Comparison of ENCODE assay signal across 19 cellular contexts in the genomic region with DNA sequence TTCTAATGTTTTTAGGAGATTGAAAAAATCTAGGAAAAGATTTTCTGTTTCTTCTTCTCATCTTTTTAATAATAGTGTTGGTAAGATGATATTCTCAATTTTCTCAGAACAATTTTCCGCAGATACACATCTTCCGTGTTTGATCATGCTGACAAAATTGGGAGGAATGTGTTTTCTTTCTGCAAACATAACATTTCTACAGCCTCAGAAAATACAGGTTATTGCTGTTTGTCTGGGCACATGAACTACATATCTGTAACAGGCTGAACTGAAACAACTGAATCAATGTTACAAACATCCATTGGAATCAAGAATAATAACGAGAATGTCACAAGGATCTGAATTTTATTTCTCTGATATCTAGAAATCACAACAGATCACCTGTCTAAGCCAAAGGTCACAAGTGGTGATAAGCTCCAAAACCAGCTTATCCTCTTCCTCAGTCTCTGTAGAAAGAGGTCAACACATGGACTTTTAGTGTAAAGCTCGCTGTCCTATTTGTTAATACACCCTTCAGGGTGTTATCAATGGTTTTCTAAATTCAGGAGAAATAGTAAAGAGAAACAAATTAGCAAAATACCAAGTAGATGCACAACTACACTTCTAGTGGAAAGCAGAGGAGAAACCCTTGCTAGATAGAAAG.
DNase-seq lines count a peak whose midpoint lies in the region; ATAC-seq and TF ChIP-seq lines count a peak whose summit lies in the region.
"Had no signal": no experiment of that assay in that cellular context is flagged by ENCODE, and none has a peak within 500 bp of the region (broad histone marks: within the 10 kb centered on the region; RNA-seq: fewer than 3 reads in every experiment).

No MANE protein-coding gene starts in this region.

- H3K4me3 Mint-ChIP-seq in naive thymus-derived CD4-positive, alpha-beta T cell: no peak overlapping the region
- no peak overlapping the region for H3K4me3 Mint-ChIP-seq in type B pancreatic cell
- H3K4me3 Mint-ChIP-seq: B cell; CD4-positive, alpha-beta T cell; CD8-positive, alpha-beta T cell had no signal

- no peak for TF ChIP-seq RAD21 in liver (IDR thresholded peaks at IDR 0.05)

- no peaks in the 10 kb centered on the region for H3K79me2 ChIP-seq in OCI-LY3 (ENCODE audit: low read length)
- H3K79me2 ChIP-seq in parathyroid adenoma: no peaks in the 10 kb centered on the region

- CTCF ChIA-PET in naive thymus-derived CD4-positive, alpha-beta T cell (lab: Charles Lee): no interaction called here

- H3K4me2 ChIP-seq in OCI-LY3 (ENCODE audit: low read length) (no peak overlapping the region), parathyroid adenoma (ENCODE audit: low read length) (no peak overlapping the region)
- H3K4me2 ChIP-seq: BLaER1 treated with 17β-estradiol and CSF1 and Interleukin-3, amounts not matched to agents 10 nM and 100 nM had no signal

- ATAC-seq in left lobe of liver: peak; percentile 65
- no peak for ATAC-seq in naive thymus-derived CD4-positive, alpha-beta T cell
- ATAC-seq: CD8-positive, alpha-beta T cell had no signal

- POLR2A ChIA-PET in naive thymus-derived CD4-positive, alpha-beta T cell (lab: Charles Lee): no interaction called here

- TF ChIP-seq CTCF in OCI-LY3 (IDR thresholded peaks at IDR 0.05; ENCODE audit: low read depth, low read length) (no peak), liver (IDR thresholded peaks at IDR 0.05; ENCODE audit: low read depth, low read length, missing input control) (no peak), parathyroid adenoma (IDR thresholded peaks at IDR 0.05) (no peak), type B pancreatic cell (conservative IDR thresholded peaks at IDR 0.05) (no peak)

- H2AFZ ChIP-seq in OCI-LY3 (ENCODE audit: low read depth, low read length) (no peak overlapping the region), parathyroid adenoma (peak overlapping the region; percentile 35)

- H3K4me1 Mint-ChIP-seq in naive thymus-derived CD4-positive, alpha-beta T cell: no peaks in the 10 kb centered on the region
- H3K4me1 Mint-ChIP-seq in type B pancreatic cell (ENCODE audit: unreplicated experiment): peaks cover 3% of the 10 kb centered on the region

- H3K27me3 Mint-ChIP-seq in naive thymus-derived CD4-positive, alpha-beta T cell: peaks cover 0 to 17% (median 2%) of the 10 kb centered on the region in 5 donors
- no peaks in the 10 kb centered on the region for H3K27me3 Mint-ChIP-seq in type B pancreatic cell
- H3K27me3 Mint-ChIP-seq: B cell; CD4-positive, alpha-beta T cell had no signal

- intact Hi-C loops in naive thymus-derived CD4-positive, alpha-beta T cell (cut with micrococcal nuclease): no loop called here

- no peaks in the 10 kb centered on the region for H4K20me1 ChIP-seq in OCI-LY3 (ENCODE audit: insufficient read depth, low read length)
- H4K20me1 ChIP-seq: BLaER1 treated with 17β-estradiol and CSF1 and Interleukin-3, amounts not matched to agents 10 nM and 100 nM had no signal

- peaks cover 58% of the 10 kb centered on the region for H3K4me1 ChIP-seq in OCI-LY3 (ENCODE audit: low read length)
- peaks cover 0 to 6% (median 2%) of the 10 kb centered on the region in 4 donors for H3K4me1 ChIP-seq in liver (ENCODE audit: control insufficient read depth in 4 of 4, insufficient read depth in 4 of 4, low read length in 3 of 4)
- peaks cover 2% of the 10 kb centered on the region for H3K4me1 ChIP-seq in parathyroid adenoma
- no peaks in the 10 kb centered on the region for H3K4me1 ChIP-seq in naive thymus-derived CD4-positive, alpha-beta T cell (ENCODE audit: control insufficient read depth in 2 of 2, insufficient read depth in 2 of 2, low read length in 2 of 2)

- peaks cover 0 to 2% (median 0%) of the 10 kb centered on the region in 11 donors for H3K9me3 Mint-ChIP-seq in naive thymus-derived CD4-positive, alpha-beta T cell
- H3K9me3 Mint-ChIP-seq in type B pancreatic cell: no peaks in the 10 kb centered on the region
- H3K9me3 Mint-ChIP-seq: CD4-positive, alpha-beta T cell; CD8-positive, alpha-beta T cell had no signal

- H3K9ac ChIP-seq in OCI-LY3 (ENCODE audit: low read length): no peak overlapping the region
- no peak overlapping the region for H3K9ac ChIP-seq in liver (ENCODE audit: low read depth in 1 of 2, low read length in 2 of 2)
- no peak overlapping the region for H3K9ac ChIP-seq in parathyroid adenoma
- H3K9ac ChIP-seq: BLaER1 treated with 17β-estradiol and CSF1 and Interleukin-3, amounts not matched to agents 10 nM and 100 nM had no signal

- H3K4me3 ChIP-seq in OCI-LY3 (ENCODE audit: low read length) (no peak overlapping the region), liver (ENCODE audit: low read depth in 1 of 3, low read length in 3 of 3) (no peak overlapping the region), parathyroid adenoma (ENCODE audit: low read depth, low read length) (no peak overlapping the region)
- H3K4me3 ChIP-seq in naive thymus-derived CD4-positive, alpha-beta T cell (ENCODE audit: low read length): no peak overlapping the region
- H3K4me3 ChIP-seq: BLaER1 treated with 17β-estradiol and CSF1 and Interleukin-3, amounts not matched to agents 10 nM and 100 nM had no signal

- WGBS in liver: 49% methylated on average over 4 of the region's 4 CpGs

- H3K36me3 ChIP-seq in OCI-LY3 (replicated peaks; ENCODE audit: low read depth, low read length) (no peaks in the 10 kb centered on the region), liver (ENCODE audit: control insufficient read depth in 4 of 4, insufficient read depth in 3 of 4, low read depth in 1 of 4, low read length in 3 of 4) (no peaks in the 10 kb centered on the region), parathyroid adenoma (ENCODE audit: control insufficient read depth, insufficient read depth, low read length) (no peaks in the 10 kb centered on the region)
- H3K36me3 ChIP-seq in naive thymus-derived CD4-positive, alpha-beta T cell (ENCODE audit: control insufficient read depth in 2 of 3, insufficient read depth in 3 of 3, low read length in 3 of 3): no peaks in the 10 kb centered on the region
- H3K36me3 ChIP-seq: BLaER1 treated with 17β-estradiol and CSF1 and Interleukin-3, amounts not matched to agents 10 nM and 100 nM had no signal

- no peaks in the 10 kb centered on the region for H3K36me3 Mint-ChIP-seq in naive thymus-derived CD4-positive, alpha-beta T cell
- H3K36me3 Mint-ChIP-seq in type B pancreatic cell: no peaks in the 10 kb centered on the region
- H3K36me3 Mint-ChIP-seq: CD8-positive, alpha-beta T cell had no signal

- no peak overlapping the region for H3K27ac Mint-ChIP-seq in naive thymus-derived CD4-positive, alpha-beta T cell
- H3K27ac Mint-ChIP-seq in type B pancreatic cell: no peak overlapping the region
- H3K27ac Mint-ChIP-seq: B cell; CD4-positive, alpha-beta T cell; CD8-positive, alpha-beta T cell had no signal

- H3K27ac ChIP-seq in OCI-LY3 (ENCODE audit: low read length): peak overlapping the region; percentile 92; the same call in 1 of the 2 replicates
- no peak overlapping the region for H3K27ac ChIP-seq in liver (ENCODE audit: low read depth in 1 of 2, low read length in 2 of 2)
- H3K27ac ChIP-seq in parathyroid adenoma: no peak overlapping the region
- H3K27ac ChIP-seq in naive thymus-derived CD4-positive, alpha-beta T cell (ENCODE audit: low read depth, low read length): no peak overlapping the region
- H3K27ac ChIP-seq: BLaER1 treated with 17β-estradiol and CSF1 and Interleukin-3, amounts not matched to agents 10 nM and 100 nM; C4-2B had no signal

- no peak for DNase-seq in left lobe of liver (ENCODE audit: low spot score)
- no peak for DNase-seq in naive thymus-derived CD4-positive, alpha-beta T cell
- DNase-seq in activated CD4-positive, alpha-beta T cell treated with anti-CD3 and anti-CD28 coated beads for 1 hour: no peak
- no peak for DNase-seq in stimulated activated CD4-positive, alpha-beta T cell treated with anti-CD3 and anti-CD28 coated beads, Interleukin-4, amount 100 ng/mL, for 24 hours
- no peak for DNase-seq in type B pancreatic cell (ENCODE audit: extremely low spot score, unreplicated experiment)
- DNase-seq: 8988T; ACHN; Caco-2; Calu3; CD4-positive, alpha-beta T cell; CD8-positive, alpha-beta T cell; DMS79 treated with DMSO at 0.1 percent for 48 hours; GF-D8 had no signal

- no peaks in the 10 kb centered on the region for H3K27me3 ChIP-seq in OCI-LY3 (ENCODE audit: low read depth, low read length)
- H3K27me3 ChIP-seq in liver (ENCODE audit: control insufficient read depth in 4 of 4, insufficient read depth in 4 of 4, low read length in 3 of 4): no peaks in the 10 kb centered on the region
- no peaks in the 10 kb centered on the region for H3K27me3 ChIP-seq in parathyroid adenoma (ENCODE audit: control insufficient read depth, insufficient read depth, low read length)
- H3K27me3 ChIP-seq in naive thymus-derived CD4-positive, alpha-beta T cell (ENCODE audit: control insufficient read depth in 2 of 2, insufficient read depth in 2 of 2, low read length in 2 of 2): no peaks in the 10 kb centered on the region
- H3K27me3 ChIP-seq: BLaER1 treated with 17β-estradiol and CSF1 and Interleukin-3, amounts not matched to agents 10 nM and 100 nM had no signal

- H3K9me3 ChIP-seq in OCI-LY3 (ENCODE audit: insufficient read depth, low read length) (no peaks in the 10 kb centered on the region), liver (ENCODE audit: control insufficient read depth in 4 of 4, low read length in 3 of 4) (no peaks in the 10 kb centered on the region), parathyroid adenoma (ENCODE audit: control insufficient read depth, low read length) (no peaks in the 10 kb centered on the region)
- no peaks in the 10 kb centered on the region for H3K9me3 ChIP-seq in naive thymus-derived CD4-positive, alpha-beta T cell (ENCODE audit: control insufficient read depth in 2 of 3, low read length in 3 of 3)
- H3K9me3 ChIP-seq: BLaER1 treated with 17β-estradiol and CSF1 and Interleukin-3, amounts not matched to agents 10 nM and 100 nM; Caco-2 had no signal

TF ChIP-seq in liver, 16 proteins besides CTCF, POLR2A, EP300 and RAD21:
- TF ChIP-seq NR2F2 (IDR thresholded peaks at IDR 0.05) (no peak), HNF4A (conservative IDR thresholded peaks at IDR 0.05) (peak; percentile 53 to 60), GABPA (IDR thresholded peaks at IDR 0.05 in 1 of 2, conservative IDR thresholded peaks at IDR 0.05 in 1 of 2) (no peak), HNF4G (IDR thresholded peaks at IDR 0.05) (no peak), RXRA (IDR thresholded peaks at IDR 0.05) (peak in 1 of 2 donors; percentile 23), EGR1 (IDR thresholded peaks at IDR 0.05; ENCODE audit: low read depth in 2 of 2) (no peak), SP1 (IDR thresholded peaks at IDR 0.05) (peak; percentile 29), JUND (IDR thresholded peaks at IDR 0.05) (peak in 1 of 2 donors; percentile 12)
- TF ChIP-seq, protein P1, sequence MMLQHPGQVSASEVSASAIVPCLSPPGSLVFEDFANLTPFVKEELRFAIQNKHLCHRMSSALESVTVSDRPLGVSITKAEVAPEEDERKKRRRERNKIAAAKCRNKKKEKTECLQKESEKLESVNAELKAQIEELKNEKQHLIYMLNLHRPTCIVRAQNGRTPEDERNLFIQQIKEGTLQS (IDR thresholded peaks at IDR 0.05): no peak
TF ChIP-seq in liver: peak in this region for 4.
